In genomic region chr7:150404785-150405583, GRCh38 we compare ENCODE assay signal across 1 cellular context.
TF ChIP-seq lines count a peak whose summit lies in the region.

No MANE protein-coding gene starts in this region.

TF ChIP-seq in GM12878, 131 proteins besides CTCF, POLR2A, EP300 and RAD21 (continued from another document and continues in another):
- TF ChIP-seq ZBTB40 (IDR thresholded peaks at IDR 0.05; ENCODE audit: borderline replicate concordance) (no peak), ZNF207 (IDR thresholded peaks at IDR 0.05; ENCODE audit: borderline replicate concordance) (peak; percentile 70; the same call in 1 of the 2 replicates), RAD51 (IDR thresholded peaks at IDR 0.05) (no peak), FOXK2 (IDR thresholded peaks at IDR 0.05) (no peak), SREBF1 (IDR thresholded peaks at IDR 0.05; ENCODE audit: low read length) (no peak), SPI1 (IDR thresholded peaks at IDR 0.05; ENCODE audit: borderline replicate concordance, insufficient read depth, low read depth, low read length) (no peak), SMAD1 (IDR thresholded peaks at IDR 0.05; ENCODE audit: low read depth, partially characterized antibody) (no peak), ZNF687 (IDR thresholded peaks at IDR 0.05) (peak; percentile 90), STAT1 (conservative IDR thresholded peaks at IDR 0.05) (0 out of 2 replicates have a peak, but pooled peaks have one; percentile 62), CEBPZ (IDR thresholded peaks at IDR 0.05; ENCODE audit: low read depth, low read length) (no peak), PKNOX1 (IDR thresholded peaks at IDR 0.05) (no peak), TBL1XR1 (IDR thresholded peaks at IDR 0.05; ENCODE audit: low read depth, low read length) (no peak; the same call in 1 of the 2 replicates), SP1 (IDR thresholded peaks at IDR 0.05; ENCODE audit: low read depth, low read length) (peak; percentile 55), SRF (IDR thresholded peaks at IDR 0.05; ENCODE audit: low read depth in 2 of 2, low read length in 2 of 2) (peak in 1 of 2 experiments; percentile 86; a peak in 2 of 4 replicates), POLR2AphosphoS2 (IDR thresholded peaks at IDR 0.05; ENCODE audit: low read depth, low read length) (no peak; the same call in 1 of the 2 replicates), ATF7 (IDR thresholded peaks at IDR 0.05; ENCODE audit: low read depth) (peak; percentile 48; the same call in 1 of the 2 replicates), RUNX3 (IDR thresholded peaks at IDR 0.05; ENCODE audit: low read length) (peak; percentile 75), ZBTB11 (CRISPR knock-in tag; IDR thresholded peaks at IDR 0.05) (no peak), BACH1 (IDR thresholded peaks at IDR 0.05; ENCODE audit: borderline replicate concordance) (peak; percentile 79), KDM1A (IDR thresholded peaks at IDR 0.05; ENCODE audit: borderline replicate concordance) (no peak), HDGF (IDR thresholded peaks at IDR 0.05) (no peak), HDAC6 (IDR thresholded peaks at IDR 0.05; ENCODE audit: unreplicated experiment) (no peak), RFX5 (IDR thresholded peaks at IDR 0.05; ENCODE audit: low read depth, low read length) (no peak), PRDM15 (CRISPR knock-in tag; IDR thresholded peaks at IDR 0.05) (no peak), SMARCA5 (IDR thresholded peaks at IDR 0.05) (peak; percentile 98), CBX3 (IDR thresholded peaks at IDR 0.05; ENCODE audit: borderline replicate concordance, low read depth) (no peak), FOXM1 (IDR thresholded peaks at IDR 0.05; ENCODE audit: low read depth, low read length) (no peak; the same call in 1 of the 2 replicates), CREB1 (IDR thresholded peaks at IDR 0.05; ENCODE audit: low read depth) (peak; percentile 77)
- TF ChIP-seq, protein P1, sequence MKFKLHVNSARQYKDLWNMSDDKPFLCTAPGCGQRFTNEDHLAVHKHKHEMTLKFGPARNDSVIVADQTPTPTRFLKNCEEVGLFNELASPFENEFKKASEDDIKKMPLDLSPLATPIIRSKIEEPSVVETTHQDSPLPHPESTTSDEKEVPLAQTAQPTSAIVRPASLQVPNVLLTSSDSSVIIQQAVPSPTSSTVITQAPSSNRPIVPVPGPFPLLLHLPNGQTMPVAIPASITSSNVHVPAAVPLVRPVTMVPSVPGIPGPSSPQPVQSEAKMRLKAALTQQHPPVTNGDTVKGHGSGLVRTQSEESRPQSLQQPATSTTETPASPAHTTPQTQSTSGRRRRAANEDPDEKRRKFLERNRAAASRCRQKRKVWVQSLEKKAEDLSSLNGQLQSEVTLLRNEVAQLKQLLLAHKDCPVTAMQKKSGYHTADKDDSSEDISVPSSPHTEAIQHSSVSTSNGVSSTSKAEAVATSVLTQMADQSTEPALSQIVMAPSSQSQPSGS (IDR thresholded peaks at IDR 0.05; ENCODE audit: low read length), result no peak
- TF ChIP-seq, protein P2, sequence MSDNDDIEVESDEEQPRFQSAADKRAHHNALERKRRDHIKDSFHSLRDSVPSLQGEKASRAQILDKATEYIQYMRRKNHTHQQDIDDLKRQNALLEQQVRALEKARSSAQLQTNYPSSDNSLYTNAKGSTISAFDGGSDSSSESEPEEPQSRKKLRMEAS (IDR thresholded peaks at IDR 0.05; ENCODE audit: low read depth, low read length), result peak; percentile 41; the same call in 1 of the 2 replicates
- TF ChIP-seq, protein P3, sequence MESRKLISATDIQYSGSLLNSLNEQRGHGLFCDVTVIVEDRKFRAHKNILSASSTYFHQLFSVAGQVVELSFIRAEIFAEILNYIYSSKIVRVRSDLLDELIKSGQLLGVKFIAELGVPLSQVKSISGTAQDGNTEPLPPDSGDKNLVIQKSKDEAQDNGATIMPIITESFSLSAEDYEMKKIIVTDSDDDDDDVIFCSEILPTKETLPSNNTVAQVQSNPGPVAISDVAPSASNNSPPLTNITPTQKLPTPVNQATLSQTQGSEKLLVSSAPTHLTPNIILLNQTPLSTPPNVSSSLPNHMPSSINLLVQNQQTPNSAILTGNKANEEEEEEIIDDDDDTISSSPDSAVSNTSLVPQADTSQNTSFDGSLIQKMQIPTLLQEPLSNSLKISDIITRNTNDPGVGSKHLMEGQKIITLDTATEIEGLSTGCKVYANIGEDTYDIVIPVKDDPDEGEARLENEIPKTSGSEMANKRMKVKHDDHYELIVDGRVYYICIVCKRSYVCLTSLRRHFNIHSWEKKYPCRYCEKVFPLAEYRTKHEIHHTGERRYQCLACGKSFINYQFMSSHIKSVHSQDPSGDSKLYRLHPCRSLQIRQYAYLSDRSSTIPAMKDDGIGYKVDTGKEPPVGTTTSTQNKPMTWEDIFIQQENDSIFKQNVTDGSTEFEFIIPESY (IDR thresholded peaks at IDR 0.05), result no peak
